Comparison of ENCODE assay signal across 15 cellular contexts in the genomic region with DNA sequence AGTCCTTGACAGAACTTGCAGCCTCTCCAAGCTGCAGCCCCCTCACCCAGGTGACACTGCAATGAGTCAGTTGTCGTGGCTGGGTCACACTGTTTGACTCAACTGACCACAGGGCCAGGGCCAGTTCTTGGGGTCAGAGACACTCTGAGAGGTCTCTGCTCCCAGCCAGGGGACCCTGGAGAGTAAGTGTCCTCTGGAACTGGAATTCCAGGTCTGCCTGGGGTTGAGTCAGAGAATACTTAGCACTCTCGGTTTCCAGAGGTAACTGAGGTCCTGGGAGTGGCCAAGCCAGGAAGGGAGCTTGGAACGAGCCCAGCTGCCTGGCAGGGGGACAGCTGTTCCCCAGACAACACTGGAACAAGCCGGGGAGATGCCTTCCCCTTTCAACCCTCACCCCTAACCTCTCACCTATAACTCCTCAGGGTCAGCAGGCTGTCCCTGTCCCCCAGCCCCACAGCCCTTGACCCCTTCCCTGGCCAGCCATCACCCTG. TPM values are rescaled to one million over a fixed set of nuclear protein-coding genes. Genes with fewer than 3 reads are reported as not detected.
A peak's percentile ranks its signal among the peaks of the same experiment; 100 is the strongest.
DNase-seq lines count a peak whose midpoint lies in the region; ATAC-seq and TF ChIP-seq lines count a peak whose summit lies in the region.
"Had no signal": no experiment of that assay in that cellular context is flagged by ENCODE, and none has a peak within 500 bp of the region (broad histone marks: within the 10 kb centered on the region; RNA-seq: fewer than 3 reads in every experiment).

No MANE protein-coding gene starts in this region.

- H3K4me2 ChIP-seq in smooth muscle cell = no peak overlapping the region

- H3K4me1 ChIP-seq in RWPE2 (ENCODE audit: insufficient read depth, poor library complexity, severe bottlenecking) (peaks cover 28% of the 10 kb centered on the region), foreskin keratinocyte (peaks cover 17% of the 10 kb centered on the region), smooth muscle cell (ENCODE audit: low read depth) (peaks cover under 1% of the 10 kb centered on the region)
- H3K4me1 ChIP-seq: pancreas had no signal

- H3K79me2 ChIP-seq in smooth muscle cell (ENCODE audit: low read depth) = no peaks in the 10 kb centered on the region

- H3K36me3 ChIP-seq in RWPE2 (ENCODE audit: low read depth) (no peaks in the 10 kb centered on the region), smooth muscle cell (ENCODE audit: low read depth) (no peaks in the 10 kb centered on the region)
- H3K36me3 ChIP-seq: pancreas had no signal

- peaks cover 6% of the 10 kb centered on the region for H3F3A ChIP-seq in smooth muscle cell (ENCODE audit: low read depth)

- H3K9me3 ChIP-seq in RWPE2 (ENCODE audit: severe bottlenecking) (no peaks in the 10 kb centered on the region), smooth muscle cell (replicated peaks; ENCODE audit: low read depth) (no peaks in the 10 kb centered on the region)
- H3K9me3 ChIP-seq: pancreas had no signal

- in situ Hi-C loops in GM13976 (cut with MboI; ENCODE audit: low sequenced_read_pairs, unreplicated experiment) = no loop called here

- ATAC-seq in RWPE2 (ENCODE audit: low read depth) = peak; percentile 70
- ATAC-seq in foreskin keratinocyte = peak; percentile 46
- ATAC-seq in HG03571 (IDR thresholded peaks at IDR 0.05; ENCODE audit: unreplicated experiment) = no peak
- ATAC-seq: pancreas, T-cell had no signal

- H4K20me1 ChIP-seq in smooth muscle cell (ENCODE audit: low read depth) = no peaks in the 10 kb centered on the region

- DNase-seq in NCI-H1694 (lab: John Stamatoyannopoulos, UW) (peak; percentile 4), NCI-H1694 treated with DMSO at 0.1 percent for 48 hours (lab: John Stamatoyannopoulos, UW) (no peak), RWPE2 (ENCODE audit: low spot score) (no peak), foreskin keratinocyte (peak in 1 of 2 donors; percentile 50), smooth muscle cell (lab: John Stamatoyannopoulos, UW; ENCODE audit: unreplicated experiment) (no peak), GM13976 (ENCODE audit: low spot score) (no peak), SIG-M5 treated with dmso at 0.1 percent for 504 hours (lab: John Stamatoyannopoulos, UW; ENCODE audit: unreplicated experiment) (no peak)
- DNase-seq: 8988T; CD4-positive, alpha-beta T cell; H9; NCI-H1105 treated with DMSO at 0.1 percent for 48 hours; pancreas; T-cell had no signal

- no peak for TF ChIP-seq CTCF in RWPE2 (IDR thresholded peaks at IDR 0.05; ENCODE audit: poor library complexity, severe bottlenecking)
- TF ChIP-seq CTCF in foreskin keratinocyte (conservative IDR thresholded peaks at IDR 0.05) = no peak
- no peak for TF ChIP-seq CTCF in smooth muscle cell (IDR thresholded peaks at IDR 0.05; ENCODE audit: borderline replicate concordance, insufficient read depth, poor library complexity, severe bottlenecking)
- no peak for TF ChIP-seq CTCF in GM13976 (IDR thresholded peaks at IDR 0.05; ENCODE audit: borderline replicate concordance, control extremely low read depth, extremely low read depth, insufficient read depth, missing control alignments)

- no peak overlapping the region for H3K9ac ChIP-seq in smooth muscle cell (ENCODE audit: low read depth)

- H2AFZ ChIP-seq in smooth muscle cell (ENCODE audit: low read depth) = no peak overlapping the region

- 21% methylated on average over 4 of the region's 4 CpGs for WGBS in smooth muscle cell (ENCODE audit: low lambda C conversion rate)

- H3K27ac ChIP-seq in RWPE2 (ENCODE audit: poor library complexity, severe bottlenecking) = peak overlapping the region; percentile 87
- H3K27ac ChIP-seq in foreskin keratinocyte = no peak overlapping the region
- peak overlapping the region; percentile 62 for H3K27ac ChIP-seq in smooth muscle cell (ENCODE audit: low read depth)
- H3K27ac ChIP-seq: pancreas had no signal

- H3K4me3 ChIP-seq in RWPE2 (ENCODE audit: severe bottlenecking) (no peak overlapping the region), smooth muscle cell (no peak overlapping the region)
- H3K4me3 ChIP-seq: pancreas had no signal

- H3K27me3 ChIP-seq in RWPE2 (ENCODE audit: insufficient read depth, poor library complexity, severe bottlenecking) = no peaks in the 10 kb centered on the region
- peaks cover 4% of the 10 kb centered on the region for H3K27me3 ChIP-seq in foreskin keratinocyte
- no peaks in the 10 kb centered on the region for H3K27me3 ChIP-seq in smooth muscle cell (ENCODE audit: low read depth)
- H3K27me3 ChIP-seq: pancreas had no signal

RNA-seq across cellular contexts. Expression of a gene that starts 2.2 kb away (rescaled TPM):
- total RNA-seq in foreskin keratinocyte (not detected in 2 replicates), smooth muscle cell (5.3 and 14.3 TPM in 2 replicates)
- polyA plus RNA-seq in foreskin keratinocyte (not detected in 2 replicates), smooth muscle cell (19.0 and 32.7 TPM in 2 replicates)
- total RNA-seq: CD4-positive, alpha-beta T cell; mucosa of gallbladder; pancreas; T-cell had no signal
- polyA plus RNA-seq: pancreas had no signal
